Comparison of ENCODE assay signal across 24 cellular contexts in genomic region chr15:30044377-30044776, GRCh38. TPM values are rescaled to one million over a fixed set of nuclear protein-coding genes. Genes with fewer than 3 reads are reported as not detected.
DNase-seq lines count a peak whose midpoint lies in the region; ATAC-seq and TF ChIP-seq lines count a peak whose summit lies in the region.
"Had no signal": no experiment of that assay in that cellular context is flagged by ENCODE, and none has a peak within 500 bp of the region (broad histone marks: within the 10 kb centered on the region; RNA-seq: fewer than 3 reads in every experiment).

No MANE protein-coding gene starts in this region.

- H3K27ac Mint-ChIP-seq in stimulated activated naive CD8-positive, alpha-beta T cell treated with anti-CD3 and anti-CD28 coated beads, Interleukin-15, amount 100 ng/mL, for 72 hours = no peak overlapping the region
- no peak overlapping the region for H3K27ac Mint-ChIP-seq in stimulated activated memory B cell treated with anti-CD40 and anti-IgM and Interleukin-4, amounts not matched to agents 10 μg/mL and 1 μg/mL and 100 μg/mL, for 72 hours
- H3K27ac Mint-ChIP-seq in nephron progenitor cell = no peak overlapping the region
- H3K27ac Mint-ChIP-seq: CD4-positive, alpha-beta memory T cell; GM23338 had no signal

- H3K36me3 ChIP-seq in upper lobe of right lung = no peaks in the 10 kb centered on the region
- H3K36me3 ChIP-seq in heart left ventricle = no peaks in the 10 kb centered on the region

- WGBS in heart left ventricle, 4 donors = 76 to 95% (median 91%) methylated on average over 35 to 42 of the region's 42 CpGs

- no peaks in the 10 kb centered on the region for H3K9me3 Mint-ChIP-seq in stimulated activated naive CD8-positive, alpha-beta T cell treated with anti-CD3 and anti-CD28 coated beads, Interleukin-15, amount 100 ng/mL, for 72 hours
- H3K9me3 Mint-ChIP-seq in stimulated activated memory B cell treated with anti-CD40 and anti-IgM and Interleukin-4, amounts not matched to agents 10 μg/mL and 1 μg/mL and 100 μg/mL, for 72 hours = peaks cover 3% of the 10 kb centered on the region
- peaks cover 4% of the 10 kb centered on the region for H3K9me3 Mint-ChIP-seq in nephron progenitor cell
- H3K9me3 Mint-ChIP-seq: GM23338 had no signal

- peaks cover 26% of the 10 kb centered on the region for H3K27me3 Mint-ChIP-seq in stimulated activated naive CD8-positive, alpha-beta T cell treated with anti-CD3 and anti-CD28 coated beads, Interleukin-15, amount 100 ng/mL, for 72 hours
- peaks cover 21% of the 10 kb centered on the region for H3K27me3 Mint-ChIP-seq in stimulated activated memory B cell treated with anti-CD40 and anti-IgM and Interleukin-4, amounts not matched to agents 10 μg/mL and 1 μg/mL and 100 μg/mL, for 72 hours
- H3K27me3 Mint-ChIP-seq in nephron progenitor cell (ENCODE audit: low read depth, poor library complexity) = no peaks in the 10 kb centered on the region

- no peaks in the 10 kb centered on the region for H3K4me1 Mint-ChIP-seq in stimulated activated naive CD8-positive, alpha-beta T cell treated with anti-CD3 and anti-CD28 coated beads, Interleukin-15, amount 100 ng/mL, for 72 hours
- no peaks in the 10 kb centered on the region for H3K4me1 Mint-ChIP-seq in stimulated activated memory B cell treated with anti-CD40 and anti-IgM and Interleukin-4, amounts not matched to agents 10 μg/mL and 1 μg/mL and 100 μg/mL, for 72 hours
- H3K4me1 Mint-ChIP-seq in nephron progenitor cell = peaks cover 8% of the 10 kb centered on the region
- H3K4me1 Mint-ChIP-seq: CD4-positive, alpha-beta memory T cell had no signal

- ATAC-seq in stimulated activated naive CD8-positive, alpha-beta T cell treated with anti-CD3 and anti-CD28 coated beads, Interleukin-15, amount 100 ng/mL, for 72 hours = peak; percentile 53
- ATAC-seq in stimulated activated naive CD8-positive, alpha-beta T cell treated with anti-CD3 and anti-CD28 coated beads, Interleukin-15, Interleukin-2, amounts not matched to agents 100 U/mL and 50 U/mL, for 24 hours = no peak
- ATAC-seq in left colon (peak; percentile 14), upper lobe of right lung (peak; percentile 50), HG03159 (IDR thresholded peaks at IDR 0.05; ENCODE audit: unreplicated experiment) (no peak), heart left ventricle (no peak)
- peak; percentile 58 for ATAC-seq in stimulated activated memory B cell treated with anti-CD40 and anti-IgM and Interleukin-4, amounts not matched to agents 10 μg/mL and 1 μg/mL and 100 μg/mL, for 72 hours

- no peak for TF ChIP-seq POLR2A in heart left ventricle (IDR thresholded peaks at IDR 0.05)

- H3K4me1 ChIP-seq in upper lobe of right lung = no peaks in the 10 kb centered on the region
- peaks cover 0 to 2% (median 0%) of the 10 kb centered on the region in 12 donors for H3K4me1 ChIP-seq in heart left ventricle

- no peak for DNase-seq in stimulated activated naive CD8-positive, alpha-beta T cell treated with anti-CD3 and anti-CD28 coated beads, Interleukin-15, amount 100 ng/mL, for 72 hours
- DNase-seq in stimulated activated naive CD8-positive, alpha-beta T cell treated with anti-CD3 and anti-CD28 coated beads, Interleukin-15, Interleukin-2, amounts not matched to agents 100 U/mL and 50 U/mL, for 24 hours = no peak
- DNase-seq in left colon (peak in 1 of 2 donors; percentile 31), upper lobe of right lung (no peak), nephron progenitor cell (no peak), heart left ventricle (no peak)
- DNase-seq: 8988T; ACHN; C1 segment of cervical spinal cord; Calu3; CD4-positive, alpha-beta memory T cell; COR-L47; DMS53; DMS79 treated with DMSO at 0.1 percent for 48 hours; GF-D8; HCEC 1CT had no signal

- intact Hi-C loops in left colon (cut with DNase I, micrococcal nuclease) = no loop called here
- intact Hi-C loops in upper lobe of right lung (cut with DNase I) = no loop called here
- intact Hi-C loops in heart left ventricle (cut with DNase I) = loop anchor here in 8 of 10 donors (5.0 to 10.0 kb wide), 5 partner anchors 100 to 380 kb away; no protein-coding TSS in a partner anchor

- H3K4me3 ChIP-seq in upper lobe of right lung (peak overlapping the region; percentile 36), heart left ventricle (no peak overlapping the region)
- H3K4me3 ChIP-seq: A549, GM23338 had no signal

- no peaks in the 10 kb centered on the region for H3K9me3 ChIP-seq in upper lobe of right lung
- no peaks in the 10 kb centered on the region for H3K9me3 ChIP-seq in heart left ventricle
- H3K9me3 ChIP-seq: A549 had no signal

- H3K27me3 ChIP-seq in upper lobe of right lung (peaks cover 6% of the 10 kb centered on the region), heart left ventricle (peaks cover 0 to 18% (median 2%) of the 10 kb centered on the region in 9 donors)

- TF ChIP-seq CTCF in upper lobe of right lung (IDR thresholded peaks at IDR 0.05) = no peak
- no peak for TF ChIP-seq CTCF in nephron progenitor cell (IDR thresholded peaks at IDR 0.05)
- TF ChIP-seq CTCF in heart left ventricle (IDR thresholded peaks at IDR 0.05) = no peak

- no peak overlapping the region for H3K4me3 Mint-ChIP-seq in stimulated activated naive CD8-positive, alpha-beta T cell treated with anti-CD3 and anti-CD28 coated beads, Interleukin-15, amount 100 ng/mL, for 72 hours
- H3K4me3 Mint-ChIP-seq in stimulated activated memory B cell treated with anti-CD40 and anti-IgM and Interleukin-4, amounts not matched to agents 10 μg/mL and 1 μg/mL and 100 μg/mL, for 72 hours = no peak overlapping the region
- H3K4me3 Mint-ChIP-seq in nephron progenitor cell = no peak overlapping the region
- H3K4me3 Mint-ChIP-seq: CD4-positive, alpha-beta memory T cell; GM23338 had no signal

- no peaks in the 10 kb centered on the region for H3K36me3 Mint-ChIP-seq in stimulated activated memory B cell treated with anti-CD40 and anti-IgM and Interleukin-4, amounts not matched to agents 10 μg/mL and 1 μg/mL and 100 μg/mL, for 72 hours
- H3K36me3 Mint-ChIP-seq in nephron progenitor cell (ENCODE audit: low read depth) = no peaks in the 10 kb centered on the region
- H3K36me3 Mint-ChIP-seq: CD4-positive, alpha-beta memory T cell had no signal

- H3K27ac ChIP-seq in upper lobe of right lung = no peak overlapping the region
- no peak overlapping the region for H3K27ac ChIP-seq in heart left ventricle
- H3K27ac ChIP-seq: A549 had no signal

RNA-seq across cellular contexts. Expression of gene GOLGA8J, which starts 38.4 kb away (rescaled TPM):
- total RNA-seq in left colon (not detected), upper lobe of right lung (not detected), heart left ventricle (not detected)
- under 1 TPM in 1 of 2 donors, not detected in 1; 0.06 TPM for polyA plus RNA-seq in heart left ventricle
- total RNA-seq: Calu3, Daoy, G401, GM23338, H4 had no signal
- polyA plus RNA-seq: BJ; CD4-positive, alpha-beta memory T cell; GM23338 had no signal

Comparison
In these comparisons a context has a peak if more than half of its experiments do, and no peak if none do; other contexts are left out.
1. ATAC-seq: peak in stimulated activated naive CD8-positive, alpha-beta T cell treated with anti-CD3 and anti-CD28 coated beads, Interleukin-15, amount 100 ng/mL, for 72 hours (single experiment), left colon (single experiment), stimulated activated memory B cell treated with anti-CD40 and anti-IgM and Interleukin-4, amounts not matched to agents 10 μg/mL and 1 μg/mL and 100 μg/mL, for 72 hours (single experiment) and upper lobe of right lung (single experiment); none in stimulated activated naive CD8-positive, alpha-beta T cell treated with anti-CD3 and anti-CD28 coated beads, Interleukin-15, Interleukin-2, amounts not matched to agents 100 U/mL and 50 U/mL, for 24 hours (single experiment), HG03159 (single experiment) and heart left ventricle (0 of 4).
2. intact Hi-C loops: an anchor here in heart left ventricle (5.0 to 10.0 kb wide); none called in left colon and upper lobe of right lung.